ENCODE assay signal across 1 cellular context in genomic region chr4:124322234-124322831, GRCh38.
TF ChIP-seq lines count a peak whose summit lies in the region.

No MANE protein-coding gene starts in this region.

TF ChIP-seq in H1, 55 proteins besides CTCF, POLR2A, EP300 and RAD21 (continued from another document):
- TF ChIP-seq CHD7 (IDR thresholded peaks at IDR 0.05; ENCODE audit: insufficient replicate concordance, low read length) (no peak), CHD1 (IDR thresholded peaks at IDR 0.05; ENCODE audit: low read depth, low read length) (no peak), FOSL1 (IDR thresholded peaks at IDR 0.05; ENCODE audit: insufficient read depth, low read depth, low read length) (no peak), POLR2AphosphoS5 (IDR thresholded peaks at IDR 0.05; ENCODE audit: low read depth, low read length) (no peak), SP1 (IDR thresholded peaks at IDR 0.05; ENCODE audit: low read depth, low read length) (no peak), GABPA (IDR thresholded peaks at IDR 0.05; ENCODE audit: borderline replicate concordance, insufficient read depth, low read length) (no peak), HDAC2 (IDR thresholded peaks at IDR 0.05; ENCODE audit: borderline replicate concordance in 1 of 2, low read depth in 2 of 2, low read length in 2 of 2) (no peak)
